In genomic region chr13:111129465-111130110, GRCh38 we compare ENCODE assay signal across 10 cellular contexts. TPM values are rescaled to one million over a fixed set of nuclear protein-coding genes. Genes with fewer than 3 reads are reported as not detected.
DNase-seq lines count a peak whose midpoint lies in the region; ATAC-seq lines count a peak whose summit lies in the region.
"Had no signal": no experiment of that assay in that cellular context is flagged by ENCODE, and none has a peak within 500 bp of the region (broad histone marks: within the 10 kb centered on the region; RNA-seq: fewer than 3 reads in every experiment).

No MANE protein-coding gene starts in this region.

- no peaks in the 10 kb centered on the region for H3K79me1 ChIP-seq in trophoblast cell (ENCODE audit: low read length)

- no peak overlapping the region for H3K4me2 ChIP-seq in trophoblast cell (ENCODE audit: low read length)

- no peak overlapping the region for H2BK5ac ChIP-seq in trophoblast cell (ENCODE audit: low read depth, low read length, poor library complexity)

- H3K27me3 ChIP-seq in trophoblast cell (ENCODE audit: insufficient read depth, low read length) = no peaks in the 10 kb centered on the region

- no peak overlapping the region for H4K91ac ChIP-seq in trophoblast cell (ENCODE audit: low read depth, low read length)

- no peak overlapping the region for H2AFZ ChIP-seq in trophoblast cell (ENCODE audit: insufficient read depth, low read length, poor library complexity)

- no peaks in the 10 kb centered on the region for H3K4me1 ChIP-seq in trophoblast cell (ENCODE audit: control insufficient read depth in 1 of 2, insufficient read depth in 2 of 2, low read length in 2 of 2)

- no CpG with 5 or more reads among the region's 9 CpGs for WGBS in trophoblast cell (ENCODE audit: extremely low coverage, insufficient coverage, insufficient read length)

- no peak overlapping the region for H3K4me3 ChIP-seq in trophoblast cell (ENCODE audit: low read depth, low read length)

- H3K27ac ChIP-seq in trophoblast cell (ENCODE audit: low read depth, low read length) = no peak overlapping the region

- H3K18ac ChIP-seq in trophoblast cell (ENCODE audit: low read length) = no peak overlapping the region

- ATAC-seq in GM19043 (IDR thresholded peaks at IDR 0.05; ENCODE audit: low read depth, unreplicated experiment) (peak; percentile 99), HG02610 (IDR thresholded peaks at IDR 0.05; ENCODE audit: unreplicated experiment) (peak; percentile 96), HG03442 (IDR thresholded peaks at IDR 0.05; ENCODE audit: unreplicated experiment) (peak; percentile 100)
- ATAC-seq: activated CD8-positive, alpha-beta T cell treated with anti-CD3 and anti-CD28 coated beads for 36 hours had no signal

- no peak overlapping the region for H4K12ac ChIP-seq in trophoblast cell (ENCODE audit: low read depth, low read length)

- H3K9me3 ChIP-seq in trophoblast cell (ENCODE audit: insufficient read depth, low read depth, low read length) = no peaks in the 10 kb centered on the region

- H4K8ac ChIP-seq in trophoblast cell (ENCODE audit: low read depth, low read length) = no peak overlapping the region

- no peaks in the 10 kb centered on the region for H3K36me3 ChIP-seq in trophoblast cell (ENCODE audit: control insufficient read depth in 1 of 2, insufficient read depth in 2 of 2, low read length in 2 of 2)

- no peak overlapping the region for H3K14ac ChIP-seq in trophoblast cell (ENCODE audit: low read length)

- no peak overlapping the region for H3K4ac ChIP-seq in trophoblast cell (ENCODE audit: low read depth, low read length)

- peak overlapping the region; percentile 100 for H3K23ac ChIP-seq in trophoblast cell (ENCODE audit: low read length)

- H2BK120ac ChIP-seq in trophoblast cell (ENCODE audit: insufficient read depth, low read length, poor library complexity) = no peak overlapping the region

- no peaks in the 10 kb centered on the region for H3K79me2 ChIP-seq in trophoblast cell (ENCODE audit: control insufficient read depth, insufficient read depth, low read length, poor library complexity)

- no peak for DNase-seq in trophoblast cell
- no peak for DNase-seq in iPS-NIHi7 (ENCODE audit: extremely low spot score)
- DNase-seq in NCI-H526 (lab: John Stamatoyannopoulos, UW) = no peak
- DNase-seq in NCI-H524 (lab: John Stamatoyannopoulos, UW) = no peak
- DNase-seq: activated CD8-positive, alpha-beta T cell treated with anti-CD3 and anti-CD28 coated beads for 36 hours; DMS53; NCI-H1436 had no signal

- no peak overlapping the region for H2BK12ac ChIP-seq in trophoblast cell (ENCODE audit: low read length)

- H3K9ac ChIP-seq in trophoblast cell (ENCODE audit: low read length) = no peak overlapping the region

- H2AK5ac ChIP-seq in trophoblast cell (ENCODE audit: low read length) = no peak overlapping the region

RNA-seq across cellular contexts. Expression of gene ARHGEF7, which starts 14.5 kb away (rescaled TPM):
- 34.5 and 34.7 TPM in 2 replicates for polyA plus RNA-seq in trophoblast cell (2013)
